1 cellular context compared by ENCODE assay signal in genomic region chr4:4427886-4428285, GRCh38.
TF ChIP-seq lines count a peak whose summit lies in the region.

No MANE protein-coding gene starts in this region.

TF ChIP-seq in GM23338, 12 proteins besides CTCF, POLR2A, EP300 and RAD21 (continued from another document):
- no peak for TF ChIP-seq ZNF462 (CRISPR knock-in tag; IDR thresholded peaks at IDR 0.05)
- no peak for TF ChIP-seq ZNF331 (CRISPR knock-in tag; IDR thresholded peaks at IDR 0.05; ENCODE audit: low read depth)
